ENCODE assay signal across 1 cellular context in genomic region chr10:48282829-48283228, GRCh38.
TF ChIP-seq lines count a peak whose summit lies in the region.

No MANE protein-coding gene starts in this region.

TF ChIP-seq in GM12878, 131 proteins besides CTCF, POLR2A, EP300 and RAD21 (continued from another document):
- no peak for TF ChIP-seq ASH2L (IDR thresholded peaks at IDR 0.05; ENCODE audit: borderline replicate concordance, low read depth)
- TF ChIP-seq HSF1 (IDR thresholded peaks at IDR 0.05; ENCODE audit: low read depth, low read length): no peak
- peak; percentile 67; the same call in 1 of the 2 replicates for TF ChIP-seq DPF2 (IDR thresholded peaks at IDR 0.05)
- TF ChIP-seq EZH2 (IDR thresholded peaks at IDR 0.05; ENCODE audit: borderline replicate concordance, control insufficient read depth, low read depth, low read length): no peak
- 0 out of 2 replicates have a peak, but pooled peaks have one; percentile 46 for TF ChIP-seq NFIC (IDR thresholded peaks at IDR 0.05; ENCODE audit: low read depth, low read length)
- TF ChIP-seq, protein P1, sequence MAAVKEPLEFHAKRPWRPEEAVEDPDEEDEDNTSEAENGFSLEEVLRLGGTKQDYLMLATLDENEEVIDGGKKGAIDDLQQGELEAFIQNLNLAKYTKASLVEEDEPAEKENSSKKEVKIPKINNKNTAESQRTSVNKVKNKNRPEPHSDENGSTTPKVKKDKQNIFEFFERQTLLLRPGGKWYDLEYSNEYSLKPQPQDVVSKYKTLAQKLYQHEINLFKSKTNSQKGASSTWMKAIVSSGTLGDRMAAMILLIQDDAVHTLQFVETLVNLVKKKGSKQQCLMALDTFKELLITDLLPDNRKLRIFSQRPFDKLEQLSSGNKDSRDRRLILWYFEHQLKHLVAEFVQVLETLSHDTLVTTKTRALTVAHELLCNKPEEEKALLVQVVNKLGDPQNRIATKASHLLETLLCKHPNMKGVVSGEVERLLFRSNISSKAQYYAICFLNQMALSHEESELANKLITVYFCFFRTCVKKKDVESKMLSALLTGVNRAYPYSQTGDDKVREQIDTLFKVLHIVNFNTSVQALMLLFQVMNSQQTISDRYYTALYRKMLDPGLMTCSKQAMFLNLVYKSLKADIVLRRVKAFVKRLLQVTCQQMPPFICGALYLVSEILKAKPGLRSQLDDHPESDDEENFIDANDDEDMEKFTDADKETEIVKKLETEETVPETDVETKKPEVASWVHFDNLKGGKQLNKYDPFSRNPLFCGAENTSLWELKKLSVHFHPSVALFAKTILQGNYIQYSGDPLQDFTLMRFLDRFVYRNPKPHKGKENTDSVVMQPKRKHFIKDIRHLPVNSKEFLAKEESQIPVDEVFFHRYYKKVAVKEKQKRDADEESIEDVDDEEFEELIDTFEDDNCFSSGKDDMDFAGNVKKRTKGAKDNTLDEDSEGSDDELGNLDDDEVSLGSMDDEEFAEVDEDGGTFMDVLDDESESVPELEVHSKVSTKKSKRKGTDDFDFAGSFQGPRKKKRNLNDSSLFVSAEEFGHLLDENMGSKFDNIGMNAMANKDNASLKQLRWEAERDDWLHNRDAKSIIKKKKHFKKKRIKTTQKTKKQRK (IDR thresholded peaks at IDR 0.05; ENCODE audit: low read depth, low read length): no peak
- peak; percentile 88 for TF ChIP-seq POLR2AphosphoS5 (IDR thresholded peaks at IDR 0.05; ENCODE audit: low read length)
- no peak for TF ChIP-seq KDM1A (IDR thresholded peaks at IDR 0.05; ENCODE audit: borderline replicate concordance)
- TF ChIP-seq YY1 (IDR thresholded peaks at IDR 0.05; ENCODE audit: low read depth, low read length): no peak
- TF ChIP-seq CHD4 (IDR thresholded peaks at IDR 0.05): no peak
- no peak; the same call in 1 of the 2 replicates for TF ChIP-seq GABPA (IDR thresholded peaks at IDR 0.05; ENCODE audit: low read depth)
- no peak for TF ChIP-seq BMI1 (IDR thresholded peaks at IDR 0.05; ENCODE audit: borderline replicate concordance)
- 0 out of 2 replicates have a peak, but pooled peaks have one; percentile 3 for TF ChIP-seq CHD2 (IDR thresholded peaks at IDR 0.05; ENCODE audit: borderline replicate concordance, low read depth, low read length)
- peak; percentile 48 for TF ChIP-seq ATF7 (IDR thresholded peaks at IDR 0.05; ENCODE audit: low read depth)
- no peak for TF ChIP-seq SUZ12 (IDR thresholded peaks at IDR 0.05; ENCODE audit: unreplicated experiment)
- TF ChIP-seq SKIL (IDR thresholded peaks at IDR 0.05; ENCODE audit: low read depth, poor library complexity, severe bottlenecking): peak; percentile 57
- no peak for TF ChIP-seq RAD51 (IDR thresholded peaks at IDR 0.05)
- TF ChIP-seq NR2C1 (IDR thresholded peaks at IDR 0.05): peak; percentile 89
- TF ChIP-seq RUNX3 (IDR thresholded peaks at IDR 0.05; ENCODE audit: low read length): peak; percentile 69
- TF ChIP-seq HDAC6 (IDR thresholded peaks at IDR 0.05; ENCODE audit: unreplicated experiment): no peak
- TF ChIP-seq ZBTB4 (CRISPR knock-in tag; IDR thresholded peaks at IDR 0.05): no peak
- no peak for TF ChIP-seq BRCA1 (IDR thresholded peaks at IDR 0.05; ENCODE audit: low read depth, low read length)
- peak; percentile 91 for TF ChIP-seq NR2F1 (conservative IDR thresholded peaks at IDR 0.05)
- no peak for TF ChIP-seq ELK1 (IDR thresholded peaks at IDR 0.05; ENCODE audit: low read depth, low read length)
TF ChIP-seq in GM12878: peak in this region for 39.
